Comparison of ENCODE assay signal across 11 cellular contexts in the genomic region with DNA sequence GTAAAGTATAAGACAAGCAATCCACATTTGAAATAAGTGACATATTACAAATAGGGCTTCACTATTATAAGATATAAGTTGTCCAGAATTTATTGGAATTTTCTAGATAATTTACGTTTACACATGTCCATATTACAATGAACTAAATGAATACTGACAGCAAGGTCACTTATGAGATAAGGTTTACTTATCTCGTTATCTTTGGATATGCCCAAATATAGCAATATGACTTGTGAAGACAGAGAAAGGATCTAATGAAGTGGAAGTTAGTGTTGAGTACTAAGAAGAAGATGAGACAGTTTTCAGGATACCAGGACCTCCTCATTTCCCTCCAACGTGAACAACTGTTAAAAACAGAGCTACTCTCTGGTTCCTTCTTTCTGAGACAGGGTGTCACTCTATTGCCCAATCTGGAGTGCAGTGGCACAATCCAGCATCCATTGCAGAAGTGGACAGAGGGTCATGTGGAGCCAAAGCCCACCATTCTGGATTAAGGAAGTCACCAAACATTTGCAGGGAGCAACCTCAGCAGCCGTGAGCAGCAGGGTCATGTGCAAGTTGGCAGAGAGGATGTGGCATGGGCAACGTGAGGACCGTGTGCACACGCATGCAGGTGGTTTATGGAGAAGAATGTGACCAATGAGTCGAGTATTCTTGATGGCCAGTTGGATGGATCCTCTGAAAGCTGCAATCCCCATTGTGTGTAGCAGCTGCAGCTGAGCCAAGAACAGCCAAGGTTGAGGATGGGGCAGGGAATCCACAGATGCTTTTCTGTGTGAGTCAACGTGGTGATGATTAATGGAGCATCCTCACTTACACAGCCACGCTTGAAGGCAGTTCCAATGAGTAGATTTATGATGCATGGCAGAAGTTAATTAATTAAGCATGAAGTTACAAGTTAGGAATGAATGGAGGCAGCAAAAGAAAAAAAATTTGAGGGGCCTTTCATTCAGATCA.
DNase-seq lines count a peak whose midpoint lies in the region; ATAC-seq, FAIRE-seq and TF ChIP-seq lines count a peak whose summit lies in the region.
"Had no signal": no experiment of that assay in that cellular context is flagged by ENCODE, and none has a peak within 500 bp of the region (broad histone marks: within the 10 kb centered on the region; RNA-seq: fewer than 3 reads in every experiment).

No MANE protein-coding gene starts in this region.

- BruUV-seq in HepG2 (replicated peaks; lab: Mats Ljungman, UMichigan), result no TSS peak

- no peaks in the 10 kb centered on the region for H4K20me1 ChIP-seq in HepG2 (ENCODE audit: insufficient read depth, low read length)

- TF ChIP-seq POLR2A in right lobe of liver (IDR thresholded peaks at IDR 0.05), result no peak
- no peak for TF ChIP-seq POLR2A in HepG2 (IDR thresholded peaks at IDR 0.05; ENCODE audit: insufficient read depth in 1 of 2, low read depth in 2 of 2, low read length in 2 of 2)

- WGBS in right lobe of liver (ENCODE audit: insufficient coverage, low coverage, low lambda C conversion rate, missing lambda C conversion rate), result 55% methylated on average over 6 of the region's 10 CpGs
- WGBS in HepG2 (ENCODE audit: low lambda C conversion rate), result 91% methylated on average over 10 of the region's 10 CpGs
- WGBS in aorta, 2 donors, result 89 to 92% methylated on average over 10 of the region's 10 CpGs

- peak; percentile 38 to 59 (median 47) for ATAC-seq in right lobe of liver
- no peak for ATAC-seq in HepG2
- ATAC-seq in aorta (ENCODE audit: low FRiP score), result peak; percentile 7
- no peak for ATAC-seq in GM19452 (IDR thresholded peaks at IDR 0.05; ENCODE audit: unreplicated experiment)
- no peak for ATAC-seq in GM21723 (IDR thresholded peaks at IDR 0.05; ENCODE audit: unreplicated experiment)

- no peak overlapping the region for H3K4me3 ChIP-seq in right lobe of liver
- no peak overlapping the region for H3K4me3 ChIP-seq in HepG2 (replicated peaks in 1 of 3; ENCODE audit: insufficient read depth in 1 of 3, low read depth in 2 of 3, low read length in 3 of 3)
- H3K4me3 ChIP-seq in fibroblast of mammary gland (ENCODE audit: control insufficient read depth, low read depth, low read length), result no peak overlapping the region
- H3K4me3 ChIP-seq in aorta (ENCODE audit: low read length in 2 of 2), result no peak overlapping the region
- H3K4me3 ChIP-seq: heart right ventricle, ovary had no signal

- no peaks in the 10 kb centered on the region for H3K4me1 ChIP-seq in right lobe of liver
- H3K4me1 ChIP-seq in HepG2 (ENCODE audit: insufficient read depth, low read length), result no peaks in the 10 kb centered on the region
- H3K4me1 ChIP-seq in aorta (ENCODE audit: control insufficient read depth in 1 of 2, insufficient read depth in 2 of 2, low read length in 2 of 2), result no peaks in the 10 kb centered on the region
- H3K4me1 ChIP-seq: heart right ventricle had no signal

- CTCF ChIA-PET in HepG2 (lab: Yijun Ruan, JAX; ENCODE audit: low intra/inter-chr PET ratio, low total read pairs), result no interaction called here

- TF ChIP-seq EP300 in HepG2 (IDR thresholded peaks at IDR 0.05; ENCODE audit: low read depth in 2 of 2, low read length in 2 of 2) (no peak), HepG2 (CRISPR knock-in tag; IDR thresholded peaks at IDR 0.05; ENCODE audit: borderline replicate concordance) (no peak)

- TF ChIP-seq CTCF in right lobe of liver (IDR thresholded peaks at IDR 0.05), result no peak
- no peak for TF ChIP-seq CTCF in HepG2 (CRISPR knock-in tag; IDR thresholded peaks at IDR 0.05)
- TF ChIP-seq CTCF in fibroblast of mammary gland (conservative IDR thresholded peaks at IDR 0.05; ENCODE audit: control insufficient read depth, insufficient read depth, low read depth, low read length), result no peak

- in situ Hi-C loops in HepG2 (cut with HindIII; ENCODE audit: extremely low pct_ligation_motif_present, low pct_unique_long_range_greater_than_20kb), result no loop called here

- no peaks in the 10 kb centered on the region for H3K79me2 ChIP-seq in HepG2 (ENCODE audit: insufficient read depth, low read length)

- H2AFZ ChIP-seq in HepG2 (ENCODE audit: low read length), result no peak overlapping the region

- intact Hi-C loops in right lobe of liver (cut with DNase I), result no loop called here
- intact Hi-C loops in HepG2 (cut with micrococcal nuclease; ENCODE audit: unreplicated experiment), result no loop called here
- intact Hi-C loops in aorta (cut with DNase I), result no loop called here

- no peaks in the 10 kb centered on the region for H3K36me3 ChIP-seq in right lobe of liver
- 0 out of 5 replicates have a peak, but pooled peaks cover 0 to 3% of the 10 kb centered on the region in 2 experiments for H3K36me3 ChIP-seq in HepG2 (replicated peaks in 1 of 2; ENCODE audit: control insufficient read depth in 1 of 2, insufficient read depth in 2 of 2, low read length in 2 of 2)
- peaks cover 0 to 6% of the 10 kb centered on the region in 2 donors for H3K36me3 ChIP-seq in aorta (ENCODE audit: control insufficient read depth in 1 of 2, insufficient read depth in 2 of 2, low read length in 1 of 2)
- H3K36me3 ChIP-seq: ovary had no signal

- no peak overlapping the region for H3K4me2 ChIP-seq in HepG2 (ENCODE audit: low read depth, low read length)

- no peak for TF ChIP-seq RAD21 in HepG2 (CRISPR knock-in tag; IDR thresholded peaks at IDR 0.05)

- H3K9me3 ChIP-seq in right lobe of liver (no peaks in the 10 kb centered on the region), HepG2 (ENCODE audit: low read length) (no peaks in the 10 kb centered on the region), aorta (ENCODE audit: control insufficient read depth, low read length) (no peaks in the 10 kb centered on the region)
- H3K9me3 ChIP-seq: heart right ventricle, ovary had no signal

- H3K27me3 ChIP-seq in right lobe of liver, result no peaks in the 10 kb centered on the region
- no peaks in the 10 kb centered on the region for H3K27me3 ChIP-seq in HepG2 (ENCODE audit: control insufficient read depth in 1 of 2, insufficient read depth in 2 of 2, low read length in 2 of 2)
- H3K27me3 ChIP-seq in aorta (ENCODE audit: control insufficient read depth in 1 of 2, insufficient read depth in 2 of 2, low read length in 1 of 2), result no peaks in the 10 kb centered on the region
- H3K27me3 ChIP-seq: heart right ventricle, ovary had no signal

- H3K9ac ChIP-seq in HepG2 (ENCODE audit: insufficient read depth, low read depth, low read length), result no peak overlapping the region

- POLR2A ChIA-PET in HepG2 (lab: Yijun Ruan, JAX), result no interaction called here

- FAIRE-seq in HepG2 (lab: Jason Lieb, UNC), result no peak

- H3K27ac ChIP-seq in right lobe of liver (no peak overlapping the region), HepG2 (ENCODE audit: extremely low read length, insufficient read depth, low read length) (no peak overlapping the region), aorta (ENCODE audit: low read depth in 1 of 2, low read length in 2 of 2) (no peak overlapping the region)
- H3K27ac ChIP-seq: heart right ventricle, ovary had no signal

- no peak for DNase-seq in right lobe of liver
- DNase-seq in HepG2 (ENCODE audit: low spot score), result no peak
- DNase-seq in NOMO-1 treated with dmso at 0.1 percent for 144 hours (lab: John Stamatoyannopoulos, UW; ENCODE audit: unreplicated experiment), result peak; percentile 65
- peak; percentile 86 for DNase-seq in fibroblast of mammary gland (ENCODE audit: low read depth)
- DNase-seq in aorta, result peak in 1 of 2 donors; percentile 65
- DNase-seq in H4 (ENCODE audit: low spot score), result no peak
- DNase-seq: CD4-positive, CD25-positive, alpha-beta regulatory T cell; heart right ventricle; ovary had no signal

TF ChIP-seq in HepG2, 621 proteins besides CTCF, POLR2A, EP300 and RAD21 (continues in another document):
- TF ChIP-seq, protein P1, sequence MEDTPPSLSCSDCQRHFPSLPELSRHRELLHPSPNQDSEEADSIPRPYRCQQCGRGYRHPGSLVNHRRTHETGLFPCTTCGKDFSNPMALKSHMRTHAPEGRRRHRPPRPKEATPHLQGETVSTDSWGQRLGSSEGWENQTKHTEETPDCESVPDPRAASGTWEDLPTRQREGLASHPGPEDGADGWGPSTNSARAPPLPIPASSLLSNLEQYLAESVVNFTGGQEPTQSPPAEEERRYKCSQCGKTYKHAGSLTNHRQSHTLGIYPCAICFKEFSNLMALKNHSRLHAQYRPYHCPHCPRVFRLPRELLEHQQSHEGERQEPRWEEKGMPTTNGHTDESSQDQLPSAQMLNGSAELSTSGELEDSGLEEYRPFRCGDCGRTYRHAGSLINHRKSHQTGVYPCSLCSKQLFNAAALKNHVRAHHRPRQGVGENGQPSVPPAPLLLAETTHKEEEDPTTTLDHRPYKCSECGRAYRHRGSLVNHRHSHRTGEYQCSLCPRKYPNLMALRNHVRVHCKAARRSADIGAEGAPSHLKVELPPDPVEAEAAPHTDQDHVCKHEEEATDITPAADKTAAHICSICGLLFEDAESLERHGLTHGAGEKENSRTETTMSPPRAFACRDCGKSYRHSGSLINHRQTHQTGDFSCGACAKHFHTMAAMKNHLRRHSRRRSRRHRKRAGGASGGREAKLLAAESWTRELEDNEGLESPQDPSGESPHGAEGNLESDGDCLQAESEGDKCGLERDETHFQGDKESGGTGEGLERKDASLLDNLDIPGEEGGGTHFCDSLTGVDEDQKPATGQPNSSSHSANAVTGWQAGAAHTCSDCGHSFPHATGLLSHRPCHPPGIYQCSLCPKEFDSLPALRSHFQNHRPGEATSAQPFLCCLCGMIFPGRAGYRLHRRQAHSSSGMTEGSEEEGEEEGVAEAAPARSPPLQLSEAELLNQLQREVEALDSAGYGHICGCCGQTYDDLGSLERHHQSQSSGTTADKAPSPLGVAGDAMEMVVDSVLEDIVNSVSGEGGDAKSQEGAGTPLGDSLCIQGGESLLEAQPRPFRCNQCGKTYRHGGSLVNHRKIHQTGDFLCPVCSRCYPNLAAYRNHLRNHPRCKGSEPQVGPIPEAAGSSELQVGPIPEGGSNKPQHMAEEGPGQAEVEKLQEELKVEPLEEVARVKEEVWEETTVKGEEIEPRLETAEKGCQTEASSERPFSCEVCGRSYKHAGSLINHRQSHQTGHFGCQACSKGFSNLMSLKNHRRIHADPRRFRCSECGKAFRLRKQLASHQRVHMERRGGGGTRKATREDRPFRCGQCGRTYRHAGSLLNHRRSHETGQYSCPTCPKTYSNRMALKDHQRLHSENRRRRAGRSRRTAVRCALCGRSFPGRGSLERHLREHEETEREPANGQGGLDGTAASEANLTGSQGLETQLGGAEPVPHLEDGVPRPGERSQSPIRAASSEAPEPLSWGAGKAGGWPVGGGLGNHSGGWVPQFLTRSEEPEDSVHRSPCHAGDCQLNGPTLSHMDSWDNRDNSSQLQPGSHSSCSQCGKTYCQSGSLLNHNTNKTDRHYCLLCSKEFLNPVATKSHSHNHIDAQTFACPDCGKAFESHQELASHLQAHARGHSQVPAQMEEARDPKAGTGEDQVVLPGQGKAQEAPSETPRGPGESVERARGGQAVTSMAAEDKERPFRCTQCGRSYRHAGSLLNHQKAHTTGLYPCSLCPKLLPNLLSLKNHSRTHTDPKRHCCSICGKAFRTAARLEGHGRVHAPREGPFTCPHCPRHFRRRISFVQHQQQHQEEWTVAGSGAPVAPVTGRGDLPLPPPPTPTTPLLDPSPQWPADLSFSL (CRISPR knock-in tag; IDR thresholded peaks at IDR 0.05), result no peak
- TF ChIP-seq KLF13 (CRISPR knock-in tag; IDR thresholded peaks at IDR 0.05) (no peak), POGZ (CRISPR knock-in tag; IDR thresholded peaks at IDR 0.05) (no peak), CBX5 (CRISPR knock-in tag; IDR thresholded peaks at IDR 0.05; ENCODE audit: borderline replicate concordance) (no peak)

Comparison
In these comparisons a context has a peak if more than half of its experiments do, and no peak if none do; other contexts are left out.
1. ATAC-seq: peak in right lobe of liver (4 of 4) and aorta (single experiment); none in HepG2 (single experiment), GM19452 (single experiment) and GM21723 (single experiment).
2. DNase-seq: peak in NOMO-1 treated with dmso at 0.1 percent for 144 hours (single experiment) and fibroblast of mammary gland (single experiment); none in right lobe of liver (0 of 3), HepG2 (single experiment) and H4 (single experiment).